In the genomic region with DNA sequence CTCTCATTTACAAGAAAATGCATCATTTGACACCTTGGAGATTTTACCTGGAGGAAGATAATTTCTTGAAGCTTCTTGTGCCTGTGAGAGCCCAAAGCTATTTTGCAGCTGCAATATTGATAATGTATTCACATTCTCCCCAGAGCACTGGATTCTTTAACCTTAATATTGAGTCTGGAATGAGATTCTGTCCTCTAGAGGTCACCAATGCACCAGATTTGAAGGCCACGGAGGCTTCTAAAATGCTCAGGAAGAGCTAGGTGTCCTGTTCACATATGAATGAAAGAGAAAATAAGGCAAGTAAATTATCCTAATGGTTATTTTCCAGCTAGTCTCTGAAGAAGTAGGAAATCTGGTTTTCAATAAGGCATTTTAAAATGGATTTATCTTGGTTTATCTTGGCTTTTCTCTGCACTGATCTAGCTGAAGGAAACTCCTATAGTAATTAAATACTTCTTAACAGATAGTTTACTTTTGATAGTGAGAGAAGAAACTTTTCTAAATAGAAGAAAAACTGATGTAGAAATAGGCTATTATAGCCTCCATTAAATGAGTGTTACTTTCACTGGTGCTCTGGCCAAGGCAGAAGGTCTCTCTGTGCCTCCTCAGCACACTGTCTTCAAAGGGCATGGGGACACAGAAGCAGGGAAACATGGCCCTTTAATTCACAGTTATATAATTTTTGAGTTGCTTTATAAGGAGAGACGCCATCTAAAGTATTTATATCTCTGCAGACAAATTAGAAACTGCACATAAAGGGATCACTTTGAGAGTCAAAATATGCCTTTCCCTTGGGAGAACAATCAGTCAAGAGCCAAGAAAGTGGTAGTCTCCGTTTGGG, we compare ENCODE assay signal across 1 cellular context.
TF ChIP-seq lines count a peak whose summit lies in the region.

No MANE protein-coding gene starts in this region.

TF ChIP-seq in GM23338, 12 proteins besides CTCF, POLR2A, EP300 and RAD21 (continued from another document):
- TF ChIP-seq, protein P1, sequence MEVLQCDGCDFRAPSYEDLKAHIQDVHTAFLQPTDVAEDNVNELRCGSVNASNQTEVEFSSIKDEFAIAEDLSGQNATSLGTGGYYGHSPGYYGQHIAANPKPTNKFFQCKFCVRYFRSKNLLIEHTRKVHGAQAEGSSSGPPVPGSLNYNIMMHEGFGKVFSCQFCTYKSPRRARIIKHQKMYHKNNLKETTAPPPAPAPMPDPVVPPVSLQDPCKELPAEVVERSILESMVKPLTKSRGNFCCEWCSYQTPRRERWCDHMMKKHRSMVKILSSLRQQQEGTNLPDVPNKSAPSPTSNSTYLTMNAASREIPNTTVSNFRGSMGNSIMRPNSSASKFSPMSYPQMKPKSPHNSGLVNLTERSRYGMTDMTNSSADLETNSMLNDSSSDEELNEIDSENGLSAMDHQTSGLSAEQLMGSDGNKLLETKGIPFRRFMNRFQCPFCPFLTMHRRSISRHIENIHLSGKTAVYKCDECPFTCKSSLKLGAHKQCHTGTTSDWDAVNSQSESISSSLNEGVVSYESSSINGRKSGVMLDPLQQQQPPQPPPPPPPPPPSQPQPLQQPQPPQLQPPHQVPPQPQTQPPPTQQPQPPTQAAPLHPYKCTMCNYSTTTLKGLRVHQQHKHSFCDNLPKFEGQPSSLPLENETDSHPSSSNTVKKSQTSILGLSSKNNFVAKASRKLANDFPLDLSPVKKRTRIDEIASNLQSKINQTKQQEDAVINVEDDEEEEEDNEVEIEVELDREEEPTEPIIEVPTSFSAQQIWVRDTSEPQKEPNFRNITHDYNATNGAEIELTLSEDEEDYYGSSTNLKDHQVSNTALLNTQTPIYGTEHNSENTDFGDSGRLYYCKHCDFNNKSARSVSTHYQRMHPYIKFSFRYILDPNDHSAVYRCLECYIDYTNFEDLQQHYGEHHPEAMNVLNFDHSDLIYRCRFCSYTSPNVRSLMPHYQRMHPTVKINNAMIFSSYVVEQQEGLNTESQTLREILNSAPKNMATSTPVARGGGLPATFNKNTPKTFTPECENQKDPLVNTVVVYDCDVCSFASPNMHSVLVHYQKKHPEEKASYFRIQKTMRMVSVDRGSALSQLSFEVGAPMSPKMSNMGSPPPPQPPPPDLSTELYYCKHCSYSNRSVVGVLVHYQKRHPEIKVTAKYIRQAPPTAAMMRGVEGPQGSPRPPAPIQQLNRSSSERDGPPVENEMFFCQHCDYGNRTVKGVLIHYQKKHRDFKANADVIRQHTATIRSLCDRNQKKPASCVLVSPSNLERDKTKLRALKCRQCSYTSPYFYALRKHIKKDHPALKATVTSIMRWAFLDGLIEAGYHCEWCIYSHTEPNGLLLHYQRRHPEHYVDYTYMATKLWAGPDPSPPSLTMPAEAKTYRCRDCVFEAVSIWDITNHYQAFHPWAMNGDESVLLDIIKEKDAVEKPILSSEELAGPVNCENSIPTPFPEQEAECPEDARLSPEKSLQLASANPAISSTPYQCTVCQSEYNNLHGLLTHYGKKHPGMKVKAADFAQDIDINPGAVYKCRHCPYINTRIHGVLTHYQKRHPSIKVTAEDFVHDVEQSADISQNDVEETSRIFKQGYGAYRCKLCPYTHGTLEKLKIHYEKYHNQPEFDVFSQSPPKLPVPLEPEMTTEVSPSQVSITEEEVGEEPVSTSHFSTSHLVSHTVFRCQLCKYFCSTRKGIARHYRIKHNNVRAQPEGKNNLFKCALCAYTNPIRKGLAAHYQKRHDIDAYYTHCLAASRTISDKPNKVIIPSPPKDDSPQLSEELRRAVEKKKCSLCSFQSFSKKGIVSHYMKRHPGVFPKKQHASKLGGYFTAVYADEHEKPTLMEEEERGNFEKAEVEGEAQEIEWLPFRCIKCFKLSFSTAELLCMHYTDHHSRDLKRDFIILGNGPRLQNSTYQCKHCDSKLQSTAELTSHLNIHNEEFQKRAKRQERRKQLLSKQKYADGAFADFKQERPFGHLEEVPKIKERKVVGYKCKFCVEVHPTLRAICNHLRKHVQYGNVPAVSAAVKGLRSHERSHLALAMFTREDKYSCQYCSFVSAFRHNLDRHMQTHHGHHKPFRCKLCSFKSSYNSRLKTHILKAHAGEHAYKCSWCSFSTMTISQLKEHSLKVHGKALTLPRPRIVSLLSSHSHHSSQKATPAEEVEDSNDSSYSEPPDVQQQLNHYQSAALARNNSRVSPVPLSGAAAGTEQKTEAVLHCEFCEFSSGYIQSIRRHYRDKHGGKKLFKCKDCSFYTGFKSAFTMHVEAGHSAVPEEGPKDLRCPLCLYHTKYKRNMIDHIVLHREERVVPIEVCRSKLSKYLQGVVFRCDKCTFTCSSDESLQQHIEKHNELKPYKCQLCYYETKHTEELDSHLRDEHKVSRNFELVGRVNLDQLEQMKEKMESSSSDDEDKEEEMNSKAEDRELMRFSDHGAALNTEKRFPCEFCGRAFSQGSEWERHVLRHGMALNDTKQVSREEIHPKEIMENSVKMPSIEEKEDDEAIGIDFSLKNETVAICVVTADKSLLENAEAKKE (CRISPR knock-in tag; IDR thresholded peaks at IDR 0.05) = no peak
